Comparison of ENCODE assay signal across 8 cellular contexts in the genomic region with DNA sequence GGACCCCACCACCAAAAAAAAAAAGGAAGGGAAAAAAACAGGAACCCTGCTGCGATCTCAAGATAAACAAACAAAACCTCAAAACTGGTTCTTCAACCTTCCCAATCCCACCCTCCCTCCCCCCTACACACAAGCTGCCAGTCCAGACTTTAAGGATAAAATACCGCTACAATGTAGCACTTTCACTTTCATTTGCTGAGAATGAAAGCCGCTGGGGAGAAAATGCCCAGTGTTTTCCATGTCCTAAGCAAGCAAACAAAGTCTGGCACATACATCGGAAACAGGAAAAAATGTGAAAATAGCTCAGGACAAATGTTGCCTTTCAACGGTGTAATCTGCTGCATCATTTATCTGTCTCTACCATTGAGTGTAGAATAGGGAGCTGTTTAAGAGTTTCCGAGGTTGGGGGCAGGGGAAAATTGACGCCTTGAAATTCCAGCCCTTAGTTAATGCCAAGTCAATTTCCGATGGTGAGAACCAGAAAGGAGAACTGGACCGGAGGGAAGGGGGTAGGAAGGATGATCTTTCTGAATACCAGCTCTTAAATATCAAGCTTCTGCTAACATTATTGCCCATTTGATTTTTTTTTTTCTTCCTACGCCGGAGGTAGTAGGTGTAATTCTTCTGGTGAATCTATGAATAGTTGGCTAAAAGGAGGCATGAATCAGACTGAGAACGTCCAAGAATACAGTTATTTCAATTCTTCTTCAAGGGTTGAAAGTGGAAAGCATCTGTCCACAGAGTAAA. TPM values are rescaled to one million over a fixed set of nuclear protein-coding genes. Genes with fewer than 3 reads are reported as not detected.
A peak's percentile ranks its signal among the peaks of the same experiment; 100 is the strongest.
DNase-seq lines count a peak whose midpoint lies in the region; ATAC-seq, FAIRE-seq and TF ChIP-seq lines count a peak whose summit lies in the region.

No MANE protein-coding gene starts in this region.

- H3K4me3 ChIP-seq in OCI-LY1 (ENCODE audit: low read depth, low read length, poor library complexity, severe bottlenecking), result peak overlapping the region; percentile 71
- peak overlapping the region; percentile 37 for H3K4me3 ChIP-seq in bronchial epithelial cell (ENCODE audit: low read depth, low read length)
- H3K4me3 ChIP-seq in keratinocyte (ENCODE audit: control insufficient read depth in 2 of 3, extremely low read depth in 1 of 3, insufficient read depth in 2 of 3, low read depth in 1 of 3, low read length in 3 of 3), result peak overlapping the region; percentile 43 to 98 (median 97)

- H3K4me1 Mint-ChIP-seq in stimulated activated effector memory CD8-positive, alpha-beta T cell treated with anti-CD3 and anti-CD28 coated beads, Interleukin-12 subunit alpha, Interleukin-12 subunit beta, amount 100 ng/mL, for 72 hours, result peaks cover 20% of the 10 kb centered on the region

- dilution Hi-C loops in keratinocyte (cut with MboI; ENCODE audit: extremely low pct_ligation_motif_present, low sequenced_read_pairs), result no loop called here

- DNase-seq in AG09319 (ENCODE audit: extremely low read depth, low read depth) (peak; percentile 16), GM18507 (ENCODE audit: extremely low spot score, insufficient read length, low read depth) (no peak), bronchial epithelial cell (ENCODE audit: low read depth) (peak; percentile 53), keratinocyte (ENCODE audit: low read depth, low spot score) (no peak)
- DNase-seq in stimulated activated effector memory CD8-positive, alpha-beta T cell treated with anti-CD3 and anti-CD28 coated beads, Interleukin-12 subunit alpha, Interleukin-12 subunit beta, amount 100 ng/mL, for 72 hours (ENCODE audit: low spot score in 2 of 2), result peak in 1 of 2 donors; percentile 53

- H3F3A ChIP-seq in OCI-LY1 (ENCODE audit: insufficient read depth, low read length), result 0 out of 2 replicates have a peak, but pooled peaks cover 3% of the 10 kb centered on the region

- no peaks in the 10 kb centered on the region for H3K9me1 ChIP-seq in keratinocyte (ENCODE audit: control insufficient read depth, extremely low read depth, insufficient read depth, low read length)

- no peak for TF ChIP-seq CTCF in AG09319 (IDR thresholded peaks at IDR 0.05; ENCODE audit: low read depth, low read length)
- TF ChIP-seq CTCF in OCI-LY1 (IDR thresholded peaks at IDR 0.05; ENCODE audit: low read length), result no peak
- TF ChIP-seq CTCF in bronchial epithelial cell (IDR thresholded peaks at IDR 0.05; ENCODE audit: insufficient read depth, low read length, severe bottlenecking), result no peak
- no peak for TF ChIP-seq CTCF in keratinocyte (optimal IDR thresholded peaks at IDR 0.05 in 1 of 3, IDR thresholded peaks at IDR 0.05 in 1 of 3, conservative IDR thresholded peaks at IDR 0.05 in 1 of 3; ENCODE audit: extremely low read depth in 1 of 3, insufficient read depth in 2 of 3, low read length in 3 of 3)

- H3K9ac ChIP-seq in OCI-LY1 (ENCODE audit: low read length) (peak overlapping the region; percentile 72), keratinocyte (ENCODE audit: control insufficient read depth, extremely low read depth, insufficient read depth, low read length) (peak overlapping the region; percentile 78)

- H3K4me2 ChIP-seq in OCI-LY1 (ENCODE audit: low read length) (peak overlapping the region; percentile 98), keratinocyte (ENCODE audit: control insufficient read depth, extremely low read depth, insufficient read depth, low read depth, low read length) (peak overlapping the region; percentile 87)

- H4K20me1 ChIP-seq in OCI-LY1 (ENCODE audit: insufficient read depth, low read length) (no peaks in the 10 kb centered on the region), keratinocyte (ENCODE audit: control insufficient read depth, extremely low read depth, insufficient read depth, low read length) (no peaks in the 10 kb centered on the region)

- peak overlapping the region; percentile 74 for H3K27ac Mint-ChIP-seq in stimulated activated effector memory CD8-positive, alpha-beta T cell treated with anti-CD3 and anti-CD28 coated beads, Interleukin-12 subunit alpha, Interleukin-12 subunit beta, amount 100 ng/mL, for 72 hours

- H3K27ac ChIP-seq in OCI-LY1 (ENCODE audit: low read depth, low read length, poor library complexity, severe bottlenecking) (peak overlapping the region; percentile 86), keratinocyte (ENCODE audit: control insufficient read depth, insufficient read depth, low read length) (peak overlapping the region; percentile 83)

- H3K36me3 ChIP-seq in OCI-LY1 (ENCODE audit: insufficient read depth, low read length), result no peaks in the 10 kb centered on the region
- no peaks in the 10 kb centered on the region for H3K36me3 ChIP-seq in bronchial epithelial cell (ENCODE audit: control insufficient read depth, insufficient read depth, low read length)
- H3K36me3 ChIP-seq in keratinocyte (ENCODE audit: control insufficient read depth in 2 of 2, extremely low read depth in 1 of 2, insufficient read depth in 2 of 2, low read length in 2 of 2), result no peaks in the 10 kb centered on the region

- H3K9me3 Mint-ChIP-seq in stimulated activated effector memory CD8-positive, alpha-beta T cell treated with anti-CD3 and anti-CD28 coated beads, Interleukin-12 subunit alpha, Interleukin-12 subunit beta, amount 100 ng/mL, for 72 hours, result no peaks in the 10 kb centered on the region

- H2AFZ ChIP-seq in OCI-LY1 (ENCODE audit: low read length) (peak overlapping the region; percentile 76; the same call in 1 of the 2 replicates), keratinocyte (ENCODE audit: control insufficient read depth, low read length) (peak overlapping the region; percentile 91)

- H3K9me3 ChIP-seq in OCI-LY1 (ENCODE audit: low read length) (no peaks in the 10 kb centered on the region), keratinocyte (ENCODE audit: control insufficient read depth, low read depth, low read length) (no peaks in the 10 kb centered on the region)

- H3K4me3 Mint-ChIP-seq in stimulated activated effector memory CD8-positive, alpha-beta T cell treated with anti-CD3 and anti-CD28 coated beads, Interleukin-12 subunit alpha, Interleukin-12 subunit beta, amount 100 ng/mL, for 72 hours, result no peak overlapping the region

- ATAC-seq in stimulated activated effector memory CD8-positive, alpha-beta T cell treated with anti-CD3 and anti-CD28 coated beads, Interleukin-12 subunit alpha, Interleukin-12 subunit beta, amount 100 ng/mL, for 72 hours, result peak; percentile 36
- no peak for ATAC-seq in GM21576 (IDR thresholded peaks at IDR 0.05; ENCODE audit: unreplicated experiment)
- no peak for ATAC-seq in GM18498 (IDR thresholded peaks at IDR 0.05; ENCODE audit: unreplicated experiment)

- H3K79me2 ChIP-seq in OCI-LY1 (ENCODE audit: insufficient read depth, low read length) (peaks cover 7% of the 10 kb centered on the region; the same call in 1 of the 2 replicates), keratinocyte (ENCODE audit: control insufficient read depth, insufficient read depth, low read length) (peaks cover 32% of the 10 kb centered on the region)

- no peaks in the 10 kb centered on the region for H3K9me2 ChIP-seq in OCI-LY1 (ENCODE audit: low read depth, low read length)

- peak; percentile 78 for FAIRE-seq in GM18507 (lab: Jason Lieb, UNC)
- peak; percentile 7 for FAIRE-seq in bronchial epithelial cell (lab: Jason Lieb, UNC)
- FAIRE-seq in keratinocyte (lab: Jason Lieb, UNC), result peak; percentile 79

- H3K27me3 ChIP-seq in OCI-LY1 (ENCODE audit: insufficient read depth, low read length) (no peaks in the 10 kb centered on the region), bronchial epithelial cell (ENCODE audit: control insufficient read depth, insufficient read depth, low read length) (no peaks in the 10 kb centered on the region), keratinocyte (ENCODE audit: control insufficient read depth, extremely low read depth, insufficient read depth, low read length) (no peaks in the 10 kb centered on the region)

- peaks cover 41% of the 10 kb centered on the region for H3K4me1 ChIP-seq in OCI-LY1 (ENCODE audit: insufficient read depth, low read length, severe bottlenecking)
- peaks cover 15% of the 10 kb centered on the region for H3K4me1 ChIP-seq in keratinocyte (ENCODE audit: control insufficient read depth, extremely low read depth, insufficient read depth, low read length)

- peaks cover 6% of the 10 kb centered on the region for H3K36me3 Mint-ChIP-seq in stimulated activated effector memory CD8-positive, alpha-beta T cell treated with anti-CD3 and anti-CD28 coated beads, Interleukin-12 subunit alpha, Interleukin-12 subunit beta, amount 100 ng/mL, for 72 hours

RNA-seq across cellular contexts. Expression of a gene that starts 1.2 kb away (rescaled TPM):
- 5.9 and 17.6 TPM in 2 replicates for total RNA-seq in bronchial epithelial cell
- polyA plus RNA-seq in keratinocyte, result 6.7 to 14.7 TPM (median 10.9 TPM) in 3 replicates
- 0.35 TPM for polyA plus RNA-seq in keratinocyte (2011; ENCODE audit: low read depth)
- polyA plus RNA-seq in keratinocyte (2011; cell fraction: cytosol; rRNA removed), result 3.0 and 4.4 TPM in 2 replicates
- 20.0 TPM in 2 replicates for polyA plus RNA-seq in keratinocyte (2011; cell fraction: nucleus; rRNA removed)
- polyA plus RNA-seq in keratinocyte (2012; ENCODE audit: low replicate concordance), result 0.11 and 8.3 TPM in 2 replicates
- 20.5 to 80.1 TPM (median 34.7 TPM) in 3 replicates for polyA minus RNA-seq in keratinocyte
- polyA minus RNA-seq in keratinocyte (2011; cell fraction: cytosol; rRNA and poly(A)+ RNA removed), result 16.1 TPM
- polyA minus RNA-seq in keratinocyte (2011; cell fraction: nucleus; rRNA and poly(A)+ RNA removed), result 26.5 and 55.1 TPM in 2 replicates

Comparison
In these comparisons a context has a peak if more than half of its experiments do, and no peak if none do; other contexts are left out.
1. DNase-seq: peak in AG09319 (single experiment) and bronchial epithelial cell (single experiment); none in GM18507 (single experiment) and keratinocyte (single experiment).
2. H3K4me3 ChIP-seq: peak in every context shown above with its lines; median percentile 97 in keratinocyte; 71 in OCI-LY1; 37 in bronchial epithelial cell.